8 cellular contexts compared by ENCODE assay signal in the genomic region with DNA sequence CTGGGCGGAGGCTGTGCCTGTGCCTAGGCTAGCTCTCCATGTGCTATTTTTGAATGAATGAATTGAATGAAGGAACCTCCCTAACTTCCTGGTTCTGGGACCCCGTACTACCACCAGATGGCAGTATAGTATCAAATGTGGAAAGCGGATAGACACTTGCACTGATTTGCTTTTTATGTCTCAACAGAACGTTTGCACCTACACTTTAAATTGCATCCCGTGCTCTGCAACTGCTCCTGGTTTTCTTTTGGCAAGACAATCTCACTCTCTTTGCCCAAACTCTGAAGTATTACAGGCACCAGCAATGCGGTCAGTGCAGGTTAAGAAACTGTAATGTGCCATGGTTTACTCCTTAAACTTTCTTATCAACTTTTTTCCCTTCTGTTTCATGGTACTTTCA. TPM values are rescaled to one million over a fixed set of nuclear protein-coding genes. Genes with fewer than 3 reads are reported as not detected.
DNase-seq lines count a peak whose midpoint lies in the region; ATAC-seq and TF ChIP-seq lines count a peak whose summit lies in the region.

No MANE protein-coding gene starts in this region.

- no peak overlapping the region for H3K27ac Mint-ChIP-seq in activated CD4-positive, alpha-beta T cell treated with anti-CD3 and anti-CD28 coated beads, Interleukin-2, amount 10 ng/mL, durations not matched to agents 24 days and 14 days

- H4K20me1 ChIP-seq in neural cell (ENCODE audit: insufficient read depth): no peaks in the 10 kb centered on the region

- H3F3A ChIP-seq in neural cell (ENCODE audit: insufficient read depth, low read length, poor library complexity, severe bottlenecking): peaks cover 6% of the 10 kb centered on the region

- H3K4me3 ChIP-seq in AG10803 (ENCODE audit: low read length) (no peak overlapping the region), GM12875 (ENCODE audit: low read depth, low read length) (no peak overlapping the region), fibroblast of mammary gland (ENCODE audit: control insufficient read depth, low read depth, low read length) (no peak overlapping the region), neural cell (ENCODE audit: low read length) (no peak overlapping the region)

- H3K27me3 ChIP-seq in neural cell (ENCODE audit: insufficient read depth, low read depth, low read length): peaks cover 6% of the 10 kb centered on the region

- no peak overlapping the region for H3K27ac ChIP-seq in neural cell (ENCODE audit: low read length)

- no peaks in the 10 kb centered on the region for H3K36me3 Mint-ChIP-seq in activated CD4-positive, alpha-beta T cell treated with anti-CD3 and anti-CD28 coated beads, Interleukin-2, amount 10 ng/mL, durations not matched to agents 24 days and 14 days (ENCODE audit: low read depth)

- no peak overlapping the region for H3K4me3 Mint-ChIP-seq in activated CD4-positive, alpha-beta T cell treated with anti-CD3 and anti-CD28 coated beads, Interleukin-2, amount 10 ng/mL, durations not matched to agents 24 days and 14 days

- H3K4me2 ChIP-seq in neural cell (ENCODE audit: low read length): no peak overlapping the region

- H3K36me3 ChIP-seq in neural cell (ENCODE audit: insufficient read depth, low read length): no peaks in the 10 kb centered on the region

- H3K79me2 ChIP-seq in neural cell (replicated peaks; ENCODE audit: insufficient read depth, low read length): no peaks in the 10 kb centered on the region

- ATAC-seq in HG02884 (IDR thresholded peaks at IDR 0.05; ENCODE audit: unreplicated experiment): peak; percentile 83
- no peak for ATAC-seq in GM19324 (IDR thresholded peaks at IDR 0.05; ENCODE audit: low FRiP score, unreplicated experiment)

- H3K9ac ChIP-seq in neural cell (ENCODE audit: low read length): no peak overlapping the region

- peaks cover 2% of the 10 kb centered on the region for H3K4me1 Mint-ChIP-seq in activated CD4-positive, alpha-beta T cell treated with anti-CD3 and anti-CD28 coated beads, Interleukin-2, amount 10 ng/mL, durations not matched to agents 24 days and 14 days

- peak; percentile 96 for TF ChIP-seq CTCF in AG10803 (conservative IDR thresholded peaks at IDR 0.05; ENCODE audit: low read length)
- peak; percentile 75 for TF ChIP-seq CTCF in GM12875 (IDR thresholded peaks at IDR 0.05; ENCODE audit: borderline replicate concordance, insufficient read depth, low read depth, low read length)
- TF ChIP-seq CTCF in fibroblast of mammary gland (conservative IDR thresholded peaks at IDR 0.05; ENCODE audit: control insufficient read depth, insufficient read depth, low read depth, low read length): peak; percentile 97
- TF ChIP-seq CTCF in neural cell (IDR thresholded peaks at IDR 0.05; ENCODE audit: poor library complexity, severe bottlenecking): peak; percentile 95

- no peaks in the 10 kb centered on the region for H3K9me3 ChIP-seq in neural cell (ENCODE audit: low read length)

- peaks cover 47% of the 10 kb centered on the region for H3K27me3 Mint-ChIP-seq in activated CD4-positive, alpha-beta T cell treated with anti-CD3 and anti-CD28 coated beads, Interleukin-2, amount 10 ng/mL, durations not matched to agents 24 days and 14 days

- no peaks in the 10 kb centered on the region for H3K9me2 ChIP-seq in neural cell (ENCODE audit: insufficient read depth, low read length)

- intact Hi-C loops in activated CD4-positive, alpha-beta T cell treated with anti-CD3 and anti-CD28 coated beads, Interleukin-2, amount 10 ng/mL, durations not matched to agents 24 days and 14 days (cut with micrococcal nuclease): loop anchor here (10.0 kb wide), 1 partner anchor 821 kb away; the partner anchor contains the start of gene PARD3

- H3K9me3 Mint-ChIP-seq in activated CD4-positive, alpha-beta T cell treated with anti-CD3 and anti-CD28 coated beads, Interleukin-2, amount 10 ng/mL, durations not matched to agents 24 days and 14 days: no peaks in the 10 kb centered on the region

- DNase-seq in AG10803 (ENCODE audit: low read depth) (peak; percentile 64), NCI-H2171 (lab: John Stamatoyannopoulos, UW) (peak; percentile 50), fibroblast of mammary gland (ENCODE audit: low read depth) (peak; percentile 73)
- DNase-seq in activated CD4-positive, alpha-beta T cell treated with anti-CD3 and anti-CD28 coated beads, Interleukin-2, amount 10 ng/mL, durations not matched to agents 24 days and 14 days: peak; percentile 85

- TF ChIP-seq EP300 in neural cell (conservative IDR thresholded peaks at IDR 0.05; ENCODE audit: poor library complexity, severe bottlenecking): no peak

- no peak overlapping the region for H2AFZ ChIP-seq in neural cell (ENCODE audit: low read depth, low read length)

- TF ChIP-seq RAD21 in neural cell (conservative IDR thresholded peaks at IDR 0.05): peak; percentile 97

TF ChIP-seq in neural cell, 6 proteins besides CTCF, POLR2A, EP300 and RAD21:
- no peak for TF ChIP-seq EZH2 (IDR thresholded peaks at IDR 0.05; ENCODE audit: borderline replicate concordance, insufficient read depth, low read length, poor library complexity, severe bottlenecking)
- peak; percentile 99 for TF ChIP-seq SMC3 (conservative IDR thresholded peaks at IDR 0.05; ENCODE audit: poor library complexity)
- no peak for TF ChIP-seq MXI1 (conservative IDR thresholded peaks at IDR 0.05; ENCODE audit: poor library complexity, severe bottlenecking)
- TF ChIP-seq POLR2AphosphoS5 (IDR thresholded peaks at IDR 0.05): no peak
- TF ChIP-seq TAF1 (IDR thresholded peaks at IDR 0.05; ENCODE audit: low read depth): no peak
- TF ChIP-seq REST (IDR thresholded peaks at IDR 0.05; ENCODE audit: borderline replicate concordance): no peak
TF ChIP-seq in neural cell: peak in this region for 1.

RNA-seq across cellular contexts. Expression of gene FZD8, which starts 6.5 kb away (rescaled TPM):
- total RNA-seq in activated CD4-positive, alpha-beta T cell treated with anti-CD3 and anti-CD28 coated beads, Interleukin-2, amount 10 ng/mL, durations not matched to agents 24 days and 14 days: 0.38 and 0.56 TPM in 2 replicates
- 1.6 and 1.9 TPM in 2 replicates for polyA plus RNA-seq in neural cell
- 4.3 and 4.9 TPM in 2 replicates for polyA minus RNA-seq in neural cell

RNA-seq across cellular contexts. Expression of gene GJD4, which starts 30.4 kb away (rescaled TPM):
- total RNA-seq in activated CD4-positive, alpha-beta T cell treated with anti-CD3 and anti-CD28 coated beads, Interleukin-2, amount 10 ng/mL, durations not matched to agents 24 days and 14 days: not detected in 2 replicates
- polyA plus RNA-seq in neural cell: not detected in 2 replicates
- polyA minus RNA-seq in neural cell: not detected in 2 replicates
